ENCODE assay signal across 31 cellular contexts in genomic region chr3:179289295-179289694, GRCh38.
"Had no signal": no experiment of that assay in that cellular context is flagged by ENCODE, and none has a peak within 500 bp of the region (broad histone marks: within the 10 kb centered on the region; RNA-seq: fewer than 3 reads in every experiment).

No MANE protein-coding gene starts in this region.

- H3K4me3 Mint-ChIP-seq: activated CD4-positive, alpha-beta T cell treated with anti-CD3 and anti-CD28 coated beads, Interleukin-2, amount 10 ng/mL, durations not matched to agents 7 days and 5 days; activated CD8-positive, alpha-beta T cell treated with anti-CD3 and anti-CD28 coated beads for 36 hours; activated naive CD8-positive, alpha-beta T cell; activated T-cell treated with anti-CD3 and anti-CD28 coated beads, Interleukin-2, amount 50 U/mL, for 4 hours; activated T-helper 17 cell treated with anti-CD3 and anti-CD28 coated beads, Interleukin-2, amount 50 U/mL, for 72 hours; central memory CD8-positive, alpha-beta T cell; dendritic cell treated with granulocyte-macrophage colony-stimulating factor and Interleukin-4, amounts not matched to agents 40 ng/mL and 50 ng/mL, for 4 days; endodermal cell; WTC11 had no signal

- ATAC-seq: activated CD8-positive, alpha-beta T cell treated with anti-CD3 and anti-CD28 coated beads for 36 hours; activated T-cell treated with anti-CD3 and anti-CD28 coated beads, Interleukin-2, amount 50 U/mL, for 4 hours; activated T-helper 17 cell treated with anti-CD3 and anti-CD28 coated beads, Interleukin-2, amount 50 U/mL, for 72 hours; esophagus mucosa; foreskin keratinocyte; gastrocnemius medialis; heart right ventricle; WTC11 had no signal

- H3K27ac Mint-ChIP-seq: activated CD4-positive, alpha-beta T cell treated with anti-CD3 and anti-CD28 coated beads, Interleukin-2, amount 10 ng/mL, durations not matched to agents 7 days and 5 days; activated CD8-positive, alpha-beta T cell treated with anti-CD3 and anti-CD28 coated beads for 36 hours; activated naive CD8-positive, alpha-beta T cell; activated T-helper 17 cell treated with anti-CD3 and anti-CD28 coated beads, Interleukin-2, amount 50 U/mL, for 72 hours; dendritic cell treated with granulocyte-macrophage colony-stimulating factor and Interleukin-4, amounts not matched to agents 40 ng/mL and 50 ng/mL, for 4 days; endodermal cell; WTC11 had no signal

- H3K27me3 Mint-ChIP-seq: dendritic cell treated with granulocyte-macrophage colony-stimulating factor and Interleukin-4, amounts not matched to agents 40 ng/mL and 50 ng/mL, for 4 days had no signal

- H3K9me3 ChIP-seq: gastrocnemius medialis, heart right ventricle had no signal

- DNase-seq: activated CD4-positive, alpha-beta T cell treated with anti-CD3 and anti-CD28 coated beads for 1 hour; activated CD4-positive, alpha-beta T cell treated with anti-CD3 and anti-CD28 coated beads for 4 hours; activated CD4-positive, alpha-beta T cell treated with anti-CD3 and anti-CD28 coated beads, Interleukin-2, amount 10 ng/mL, durations not matched to agents 7 days and 5 days; activated CD4-positive, alpha-beta T cell treated with anti-CD3 and anti-CD28 coated beads, Interleukin-2, amount 50 U/mL, for 4 hours; activated CD8-positive, alpha-beta memory T cell treated with anti-CD3 and anti-CD28 coated beads for 24 hours; activated CD8-positive, alpha-beta T cell treated with anti-CD3 and anti-CD28 coated beads for 36 hours; activated effector memory CD4-positive, alpha-beta T cell treated with Interleukin-2 at 50 U/mL for 16 hours; activated gamma-delta T cell treated with Interleukin-2 at 50 U/mL for 16 hours; activated naive CD4-positive, alpha-beta T cell treated with anti-CD3 and anti-CD28 coated beads, Interleukin-2, amount 50 U/mL, for 16 hours; activated naive CD4-positive, alpha-beta T cell treated with Interleukin-2 at 50 U/mL for 16 hours; activated T-cell treated with anti-CD3 and anti-CD28 coated beads, Interleukin-2, amount 50 U/mL, for 4 hours; amniotic stem cell; anterior cingulate cortex; brain microvascular endothelial cell; dorsolateral prefrontal cortex; effector memory CD4-positive, alpha-beta T cell; endodermal cell; foreskin keratinocyte; gastrocnemius medialis; heart right ventricle; T-helper 2 cell had no signal

- H3K27ac ChIP-seq: brain microvascular endothelial cell, coronary artery, dorsolateral prefrontal cortex, foreskin keratinocyte, gastrocnemius medialis, heart right ventricle, hepatocyte had no signal

- H2AFZ ChIP-seq: hepatocyte had no signal

- H3K27me3 ChIP-seq: brain microvascular endothelial cell, dorsolateral prefrontal cortex, gastrocnemius medialis, hepatocyte had no signal

- H3K9me3 Mint-ChIP-seq: activated CD4-positive, alpha-beta T cell treated with anti-CD3 and anti-CD28 coated beads, Interleukin-2, amount 10 ng/mL, durations not matched to agents 7 days and 5 days; activated CD8-positive, alpha-beta T cell treated with anti-CD3 and anti-CD28 coated beads for 36 hours; activated T-cell treated with anti-CD3 and anti-CD28 coated beads, Interleukin-2, amount 50 U/mL, for 4 hours; activated T-helper 17 cell treated with anti-CD3 and anti-CD28 coated beads, Interleukin-2, amount 50 U/mL, for 72 hours; central memory CD8-positive, alpha-beta T cell; dendritic cell treated with granulocyte-macrophage colony-stimulating factor and Interleukin-4, amounts not matched to agents 40 ng/mL and 50 ng/mL, for 4 days had no signal

- FAIRE-seq: astrocyte, bronchial epithelial cell had no signal

- H3K4me1 ChIP-seq: foreskin keratinocyte, gastrocnemius medialis, heart right ventricle had no signal

- H3K36me3 ChIP-seq: brain microvascular endothelial cell, gastrocnemius medialis, heart right ventricle had no signal

- H3K4me3 ChIP-seq: coronary artery, dorsolateral prefrontal cortex, gastrocnemius medialis, heart right ventricle, hepatocyte had no signal

- H3K79me2 ChIP-seq: hepatocyte had no signal

- H3K4me2 ChIP-seq: hepatocyte had no signal

- H3K4me1 Mint-ChIP-seq: activated CD4-positive, alpha-beta T cell treated with anti-CD3 and anti-CD28 coated beads, Interleukin-2, amount 10 ng/mL, durations not matched to agents 7 days and 5 days; activated T-helper 17 cell treated with anti-CD3 and anti-CD28 coated beads, Interleukin-2, amount 50 U/mL, for 72 hours; central memory CD8-positive, alpha-beta T cell had no signal

- H3K36me3 Mint-ChIP-seq: activated naive CD8-positive, alpha-beta T cell had no signal
